9 cellular contexts compared by ENCODE assay signal in genomic region chr1:209860293-209860881, GRCh38. TPM values are rescaled to one million over a fixed set of nuclear protein-coding genes. Genes with fewer than 3 reads are reported as not detected.
DNase-seq lines count a peak whose midpoint lies in the region; FAIRE-seq and TF ChIP-seq lines count a peak whose summit lies in the region.
"Had no signal": no experiment of that assay in that cellular context is flagged by ENCODE, and none has a peak within 500 bp of the region (broad histone marks: within the 10 kb centered on the region; RNA-seq: fewer than 3 reads in every experiment).

No MANE protein-coding gene starts in this region.

- no peaks in the 10 kb centered on the region for H3K9me3 ChIP-seq in H9 (ENCODE audit: control insufficient read depth, low read depth, low read length)
- H3K9me3 ChIP-seq in MG63 = no peaks in the 10 kb centered on the region
- no peaks in the 10 kb centered on the region for H3K9me3 ChIP-seq in SJCRH30 (replicated peaks)

- H3K9me3 Mint-ChIP-seq in H9 = no peaks in the 10 kb centered on the region

- H4K20me1 ChIP-seq in H9 (ENCODE audit: control insufficient read depth, insufficient read depth, insufficient read length) = no peaks in the 10 kb centered on the region

- H3K4me1 ChIP-seq in H9 (ENCODE audit: insufficient read depth, low read length) (peaks cover 18% of the 10 kb centered on the region), SJCRH30 (peaks cover 22% of the 10 kb centered on the region)

- no peak overlapping the region for H2BK15ac ChIP-seq in H9 (ENCODE audit: low read depth, low read length)

- H3T11ph ChIP-seq in H9 (ENCODE audit: low read length) = no peak overlapping the region

- peak; percentile 95 for TF ChIP-seq CTCF in H9 (conservative IDR thresholded peaks at IDR 0.05)

- no peak overlapping the region for H2BK5ac ChIP-seq in H9 (ENCODE audit: insufficient read length, low read length)

- peak; percentile 48 for DNase-seq in GM04504 (ENCODE audit: low read depth)
- peak; percentile 84 for DNase-seq in H9
- DNase-seq in MG63 = peak; percentile 73
- peak; percentile 90 to 95 for DNase-seq in SJCRH30
- peak; percentile 87 for DNase-seq in activated effector memory CD4-positive, alpha-beta T cell treated with anti-CD3 and anti-CD28 coated beads, Interleukin-2, amount 50 U/mL, for 16 hours
- DNase-seq in germinal center (ENCODE audit: low spot score) = peak; percentile 74
- peak; percentile 92 for DNase-seq in pons (ENCODE audit: low spot score)
- DNase-seq in urothelium cell line (ENCODE audit: low spot score) = peak; percentile 78

- H3K27me3 Mint-ChIP-seq in H9 (ENCODE audit: low read depth) = peaks cover 5% of the 10 kb centered on the region

- no peaks in the 10 kb centered on the region for H3K79me2 ChIP-seq in H9 (ENCODE audit: insufficient read depth, low read length)

- H3K4me1 Mint-ChIP-seq in H9 = peaks cover 33 to 36% of the 10 kb centered on the region in 2 experiments

- no peaks in the 10 kb centered on the region for H3K79me1 ChIP-seq in H9 (ENCODE audit: insufficient read depth, low read depth, low read length, poor library complexity, severe bottlenecking)

- H2BK120ac ChIP-seq in H9 (ENCODE audit: low read depth, low read length, poor library complexity, severe bottlenecking) = no peak overlapping the region

- no peak overlapping the region for H4K91ac ChIP-seq in H9 (ENCODE audit: insufficient read length, low read depth, low read length)

- no peak overlapping the region for H3K27ac Mint-ChIP-seq in H9

- H3K4ac ChIP-seq in H9 (ENCODE audit: low read depth, low read length) = no peak overlapping the region

- H3K14ac ChIP-seq in H9 (ENCODE audit: insufficient read depth, low read length) = no peak overlapping the region

- peaks cover 0 to 8% (median 5%) of the 10 kb centered on the region in 3 experiments; a peak in 3 of 7 replicates for H3K36me3 Mint-ChIP-seq in H9 (ENCODE audit: insufficient read depth in 1 of 3, low read depth in 3 of 3)

- H2AK5ac ChIP-seq in H9 (ENCODE audit: insufficient read length, low read length) = no peak overlapping the region

- no peak for FAIRE-seq in urothelium cell line (lab: Jason Lieb, UNC)

- H3K4me3 ChIP-seq in MG63 (no peak overlapping the region), SJCRH30 (no peak overlapping the region)
- H3K4me3 ChIP-seq: skin epidermis had no signal

- no peaks in the 10 kb centered on the region for H3K23me2 ChIP-seq in H9 (ENCODE audit: insufficient read length, low read depth, low read length, poor library complexity, severe bottlenecking)

- H2BK20ac ChIP-seq in H9 (ENCODE audit: low read depth, low read length, poor library complexity, severe bottlenecking) = no peak overlapping the region

- no CpG with 5 or more reads among the region's 7 CpGs for WGBS in H9 (ENCODE audit: extremely low coverage, insufficient read length, low lambda C conversion rate)

- H3K27ac ChIP-seq in H9 (ENCODE audit: insufficient read length, low read depth, low read length) = no peak overlapping the region
- H3K27ac ChIP-seq in SJCRH30 = no peak overlapping the region
- H3K27ac ChIP-seq: skin epidermis had no signal

- H3K36me3 ChIP-seq in MG63 = peaks cover 6% of the 10 kb centered on the region; the same call in 1 of the 2 replicates
- no peaks in the 10 kb centered on the region for H3K36me3 ChIP-seq in SJCRH30

- no peak overlapping the region for H4K5ac ChIP-seq in H9 (ENCODE audit: insufficient read length, low read depth, low read length)

- no peak overlapping the region for H3K4me3 Mint-ChIP-seq in H9

- no peak overlapping the region for H3K56ac ChIP-seq in H9 (ENCODE audit: insufficient read length, low read depth, low read length)

- no peak overlapping the region for H3K23ac ChIP-seq in H9 (ENCODE audit: insufficient read length, low read depth, low read length)

- H3K27me3 ChIP-seq in H9 (ENCODE audit: insufficient read depth, low read length) (no peaks in the 10 kb centered on the region), MG63 (no peaks in the 10 kb centered on the region), SJCRH30 (no peaks in the 10 kb centered on the region)

- H4K8ac ChIP-seq in H9 (replicated peaks; ENCODE audit: insufficient read length, low read depth, low read length) = no peak overlapping the region

- H2BK12ac ChIP-seq in H9 (ENCODE audit: insufficient read length, low read depth, low read length) = no peak overlapping the region

- H3K4me2 ChIP-seq in H9 (ENCODE audit: insufficient read depth, insufficient read length, low read length) = no peak overlapping the region

- H2AFZ ChIP-seq in H9 (ENCODE audit: low read length) = no peak overlapping the region

- H3K9ac ChIP-seq in H9 (ENCODE audit: extremely low read depth, insufficient read length, low read length) = no peak overlapping the region

- H3K18ac ChIP-seq in H9 (ENCODE audit: insufficient read length, low read depth, low read length) = no peak overlapping the region

RNA-seq across cellular contexts. Expression of gene UTP25, which starts 32.6 kb away (rescaled TPM):
- total RNA-seq in H9 (2021) = 12.9 TPM in 2 replicates
- 10.2 and 12.3 TPM in 2 replicates for total RNA-seq in MG63 (2014; rRNA removed; shearing (Covaris generic); ENCODE audit: low replicate concordance)
- 13.3 and 14.2 TPM in 2 replicates for total RNA-seq in SJCRH30 (2014; rRNA removed; shearing (Covaris generic))

RNA-seq across cellular contexts. Expression of gene IRF6, which starts 54.4 kb away (rescaled TPM):
- total RNA-seq in H9 (2021) = 7.1 and 8.9 TPM in 2 replicates
- not detected in 2 replicates for total RNA-seq in MG63 (2014; rRNA removed; shearing (Covaris generic); ENCODE audit: low replicate concordance)
- total RNA-seq in SJCRH30 (2014; rRNA removed; shearing (Covaris generic)) = not detected in 2 replicates
